9 cellular contexts compared by ENCODE assay signal in the genomic region with DNA sequence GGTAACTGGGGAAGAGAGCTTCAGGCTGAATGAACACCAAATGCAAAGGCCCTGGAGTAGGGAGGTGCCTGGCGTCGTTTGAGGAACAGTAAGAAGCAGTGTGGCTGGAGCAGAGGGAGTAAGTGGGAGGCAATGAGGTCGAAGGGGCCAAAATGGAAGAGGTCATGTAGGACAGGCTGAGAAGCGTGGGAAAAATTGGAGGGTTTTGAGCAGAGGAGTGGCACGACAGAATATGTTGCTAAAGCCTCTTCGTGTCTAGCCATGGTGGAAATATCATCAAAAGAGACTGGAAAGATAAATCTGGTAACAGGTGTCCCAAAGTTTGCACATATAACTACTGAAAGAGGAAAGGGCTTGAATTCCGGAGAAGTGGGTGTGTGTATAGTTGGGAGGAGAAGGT. TPM values are rescaled to one million over a fixed set of nuclear protein-coding genes. Genes with fewer than 3 reads are reported as not detected.
DNase-seq lines count a peak whose midpoint lies in the region; ATAC-seq and TF ChIP-seq lines count a peak whose summit lies in the region.
"Had no signal": no experiment of that assay in that cellular context is flagged by ENCODE, and none has a peak within 500 bp of the region (broad histone marks: within the 10 kb centered on the region; RNA-seq: fewer than 3 reads in every experiment).

No MANE protein-coding gene starts in this region.

- ATAC-seq in activated naive CD4-positive, alpha-beta T cell treated with anti-CD3 and anti-CD28 coated beads, Interleukin-2, amount 50 U/mL, for 72 hours: no peak

- DNase-seq in T-helper 1 cell (no peak), endothelial cell (ENCODE audit: low spot score) (no peak), NCI-H526 treated with DMSO at 0.1 percent for 48 hours (lab: John Stamatoyannopoulos, UW) (no peak), SW 1271 (lab: John Stamatoyannopoulos, UW) (no peak)
- no peak for DNase-seq in activated naive CD4-positive, alpha-beta T cell treated with anti-CD3 and anti-CD28 coated beads, Interleukin-2, amount 50 U/mL, for 72 hours (ENCODE audit: low spot score in 2 of 2)

- no peak overlapping the region for H3K9ac ChIP-seq in rectal smooth muscle tissue (ENCODE audit: low read length)

- no peak overlapping the region for H3K27ac Mint-ChIP-seq in T-helper 1 cell treated with Interleukin-12 subunit alpha and Interleukin-12 subunit beta and Interleukin-4 antibody, amounts not matched to agents 30 μg/mL and 1 μg/mL, for 36 hours
- H3K27ac Mint-ChIP-seq in IgD-negative memory B cell (no peak overlapping the region), endothelial cell (ENCODE audit: unreplicated experiment) (no peak overlapping the region)
- H3K27ac Mint-ChIP-seq in activated naive CD4-positive, alpha-beta T cell treated with anti-CD3 and anti-CD28 coated beads, Interleukin-2, amount 50 U/mL, for 72 hours: peak overlapping the region in 1 of 2 donors; percentile 11

- no peaks in the 10 kb centered on the region for H3K4me1 ChIP-seq in rectal smooth muscle tissue (ENCODE audit: control insufficient read depth, insufficient read depth, low read length)

- peaks cover 14% of the 10 kb centered on the region for H3K27me3 ChIP-seq in rectal smooth muscle tissue (ENCODE audit: control insufficient read depth, insufficient read depth, low read length)

- H3K4me3 ChIP-seq in rectal smooth muscle tissue (ENCODE audit: low read length): peak overlapping the region; percentile 92

- no peak for TF ChIP-seq CTCF in endothelial cell (IDR thresholded peaks at IDR 0.05; ENCODE audit: unreplicated experiment)

- H3K27me3 Mint-ChIP-seq in T-helper 1 cell treated with Interleukin-12 subunit alpha and Interleukin-12 subunit beta and Interleukin-4 antibody, amounts not matched to agents 30 μg/mL and 1 μg/mL, for 36 hours (ENCODE audit: low read depth): peaks cover 60% of the 10 kb centered on the region
- H3K27me3 Mint-ChIP-seq in IgD-negative memory B cell (peaks cover 16% of the 10 kb centered on the region), endothelial cell (ENCODE audit: unreplicated experiment) (peaks cover 18% of the 10 kb centered on the region)

- peak overlapping the region; percentile 43 for H3K4me3 Mint-ChIP-seq in T-helper 1 cell treated with Interleukin-12 subunit alpha and Interleukin-12 subunit beta and Interleukin-4 antibody, amounts not matched to agents 30 μg/mL and 1 μg/mL, for 36 hours
- H3K4me3 Mint-ChIP-seq in IgD-negative memory B cell (peak overlapping the region in 3 of 4 donors; percentile 42 to 98 (median 82)), endothelial cell (ENCODE audit: unreplicated experiment) (peak overlapping the region; percentile 38)

- no peaks in the 10 kb centered on the region for H3K36me3 ChIP-seq in rectal smooth muscle tissue (ENCODE audit: control insufficient read depth, insufficient read depth, low read length)

- no peak overlapping the region for H3K27ac ChIP-seq in rectal smooth muscle tissue (ENCODE audit: low read depth, low read length)

- peaks cover 16% of the 10 kb centered on the region for H3K4me1 Mint-ChIP-seq in T-helper 1 cell treated with Interleukin-12 subunit alpha and Interleukin-12 subunit beta and Interleukin-4 antibody, amounts not matched to agents 30 μg/mL and 1 μg/mL, for 36 hours (ENCODE audit: low read depth)
- H3K4me1 Mint-ChIP-seq in IgD-negative memory B cell (peaks cover 0 to 5% (median 5%) of the 10 kb centered on the region in 3 donors), endothelial cell (ENCODE audit: unreplicated experiment) (peaks cover 11% of the 10 kb centered on the region)

- H3K36me3 Mint-ChIP-seq in T-helper 1 cell treated with Interleukin-12 subunit alpha and Interleukin-12 subunit beta and Interleukin-4 antibody, amounts not matched to agents 30 μg/mL and 1 μg/mL, for 36 hours (ENCODE audit: low read depth): no peaks in the 10 kb centered on the region
- H3K36me3 Mint-ChIP-seq in IgD-negative memory B cell (no peaks in the 10 kb centered on the region), endothelial cell (ENCODE audit: low read depth, unreplicated experiment) (no peaks in the 10 kb centered on the region)
- no peaks in the 10 kb centered on the region for H3K36me3 Mint-ChIP-seq in activated naive CD4-positive, alpha-beta T cell treated with anti-CD3 and anti-CD28 coated beads, Interleukin-2, amount 50 U/mL, for 72 hours

- no peaks in the 10 kb centered on the region for H3K9me3 Mint-ChIP-seq in T-helper 1 cell treated with Interleukin-12 subunit alpha and Interleukin-12 subunit beta and Interleukin-4 antibody, amounts not matched to agents 30 μg/mL and 1 μg/mL, for 36 hours
- H3K9me3 Mint-ChIP-seq in IgD-negative memory B cell (no peaks in the 10 kb centered on the region), endothelial cell (ENCODE audit: unreplicated experiment) (no peaks in the 10 kb centered on the region)
- no peaks in the 10 kb centered on the region for H3K9me3 Mint-ChIP-seq in activated naive CD4-positive, alpha-beta T cell treated with anti-CD3 and anti-CD28 coated beads, Interleukin-2, amount 50 U/mL, for 72 hours

RNA-seq across cellular contexts. Expression of a gene that starts 1.9 kb away (rescaled TPM):
- 0.09 TPM for polyA plus RNA-seq in IgD-negative memory B cell
- total RNA-seq in endothelial cell (ENCODE audit: unreplicated experiment): 2.3 TPM
- total RNA-seq in activated naive CD4-positive, alpha-beta T cell treated with anti-CD3 and anti-CD28 coated beads, Interleukin-2, amount 50 U/mL, for 72 hours: 1 to 10 TPM in 1 of 2 donors, under 1 TPM in 1; 0.93 to 3.1 TPM
- total RNA-seq: fibroblast of villous mesenchyme had no signal
